ENCODE assay signal across 20 cellular contexts in genomic region chr6:49252901-49253300, GRCh38.
"Had no signal": no experiment of that assay in that cellular context is flagged by ENCODE, and none has a peak within 500 bp of the region (broad histone marks: within the 10 kb centered on the region; RNA-seq: fewer than 3 reads in every experiment).

No MANE protein-coding gene starts in this region.

- H3K27me3 ChIP-seq: gastrocnemius medialis, heart right ventricle, spleen, testis, tibial nerve, upper lobe of right lung, vagina had no signal

- H3K27ac ChIP-seq: gastrocnemius medialis, heart right ventricle, spleen, testis, tibial nerve, upper lobe of right lung, vagina had no signal

- H3K27me3 Mint-ChIP-seq: naive thymus-derived CD8-positive, alpha-beta T cell; stimulated activated naive B cell treated with anti-CD40 and anti-IgM and Interleukin-4, amounts not matched to agents 10 μg/mL and 1 μg/mL and 100 μg/mL, for 72 hours; stimulated activated naive CD8-positive, alpha-beta T cell treated with anti-CD3 and anti-CD28 coated beads, Interleukin-15, amount 100 ng/mL, for 72 hours had no signal

- ATAC-seq: gastrocnemius medialis; heart right ventricle; left lobe of liver; mucosa of descending colon; naive thymus-derived CD8-positive, alpha-beta T cell; sciatic nerve; stimulated activated naive B cell treated with anti-CD40 and anti-IgM and Interleukin-4, amounts not matched to agents 10 μg/mL and 1 μg/mL and 100 μg/mL, for 72 hours; stimulated activated naive CD8-positive, alpha-beta T cell treated with anti-CD3 and anti-CD28 coated beads, Interleukin-15, amount 100 ng/mL, for 72 hours; upper lobe of right lung had no signal

- H3K9me3 ChIP-seq: gastrocnemius medialis, mucosa of descending colon, testis, tibial nerve, upper lobe of right lung, vagina had no signal

- FAIRE-seq: islet of Langerhans had no signal

- H3K4me1 ChIP-seq: gastrocnemius medialis, heart right ventricle, spleen, testis, tibial nerve, upper lobe of right lung, vagina had no signal

- DNase-seq: effector memory CD4-positive, alpha-beta T cell; erythroblast; gastrocnemius medialis; heart right ventricle; hypothalamus; mucosa of descending colon; naive thymus-derived CD8-positive, alpha-beta T cell; posterior cingulate gyrus; spleen; stimulated activated CD4-positive, alpha-beta T cell treated with anti-CD3 and anti-CD28 coated beads, Interleukin-2, amount 100 ng/mL, for 24 hours; stimulated activated CD4-positive, alpha-beta T cell treated with anti-CD3 and anti-CD28 coated beads, Interleukin-4, amount 100 ng/mL, for 4 hours; stimulated activated naive B cell treated with anti-CD40 and anti-IgM and Interleukin-4, amounts not matched to agents 10 μg/mL and 1 μg/mL and 100 μg/mL, for 72 hours; stimulated activated naive CD8-positive, alpha-beta T cell treated with anti-CD3 and anti-CD28 coated beads, Interleukin-15, amount 100 ng/mL, for 72 hours; testis; upper lobe of right lung had no signal

- H3K27ac Mint-ChIP-seq: naive thymus-derived CD8-positive, alpha-beta T cell; stimulated activated naive B cell treated with anti-CD40 and anti-IgM and Interleukin-4, amounts not matched to agents 10 μg/mL and 1 μg/mL and 100 μg/mL, for 72 hours; stimulated activated naive CD8-positive, alpha-beta T cell treated with anti-CD3 and anti-CD28 coated beads, Interleukin-15, amount 100 ng/mL, for 72 hours had no signal

- H3K36me3 ChIP-seq: gastrocnemius medialis, heart right ventricle, spleen, tibial nerve, upper lobe of right lung, vagina had no signal

- H3K36me3 Mint-ChIP-seq: naive thymus-derived CD8-positive, alpha-beta T cell; stimulated activated naive B cell treated with anti-CD40 and anti-IgM and Interleukin-4, amounts not matched to agents 10 μg/mL and 1 μg/mL and 100 μg/mL, for 72 hours had no signal

- H3K4me1 Mint-ChIP-seq: naive thymus-derived CD8-positive, alpha-beta T cell; stimulated activated naive B cell treated with anti-CD40 and anti-IgM and Interleukin-4, amounts not matched to agents 10 μg/mL and 1 μg/mL and 100 μg/mL, for 72 hours; stimulated activated naive CD8-positive, alpha-beta T cell treated with anti-CD3 and anti-CD28 coated beads, Interleukin-15, amount 100 ng/mL, for 72 hours had no signal

- H3K4me3 ChIP-seq: gastrocnemius medialis, heart right ventricle, mucosa of descending colon, spleen, testis, tibial nerve, upper lobe of right lung, vagina had no signal

- H3K4me3 Mint-ChIP-seq: naive thymus-derived CD8-positive, alpha-beta T cell; stimulated activated naive B cell treated with anti-CD40 and anti-IgM and Interleukin-4, amounts not matched to agents 10 μg/mL and 1 μg/mL and 100 μg/mL, for 72 hours; stimulated activated naive CD8-positive, alpha-beta T cell treated with anti-CD3 and anti-CD28 coated beads, Interleukin-15, amount 100 ng/mL, for 72 hours had no signal
